1 cellular context compared by ENCODE assay signal in genomic region chr6:31927242-31927867, GRCh38.
TF ChIP-seq lines count a peak whose summit lies in the region.

C2 (plus strand) TSS chr6:31927717; CDS start chr6:31927753, 36 bp downstream.

TF ChIP-seq in HepG2, 621 proteins besides CTCF, POLR2A, EP300 and RAD21 (continued from another document and continues in another):
- TF ChIP-seq MEIS1 (CRISPR knock-in tag; IDR thresholded peaks at IDR 0.05; ENCODE audit: borderline replicate concordance), result no peak
- peak in 1 of 2 experiments; percentile 86; a peak in 2 of 4 replicates for TF ChIP-seq ATF4 (CRISPR knock-in tag; IDR thresholded peaks at IDR 0.05)
- TF ChIP-seq, protein P1, sequence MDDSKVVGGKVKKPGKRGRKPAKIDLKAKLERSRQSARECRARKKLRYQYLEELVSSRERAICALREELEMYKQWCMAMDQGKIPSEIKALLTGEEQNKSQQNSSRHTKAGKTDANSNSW (CRISPR knock-in tag; IDR thresholded peaks at IDR 0.05; ENCODE audit: borderline replicate concordance), result no peak
- peak; percentile 5; the same call in 1 of the 2 replicates for TF ChIP-seq ZBTB38 (CRISPR knock-in tag; IDR thresholded peaks at IDR 0.05)
- TF ChIP-seq AKNA (CRISPR knock-in tag; IDR thresholded peaks at IDR 0.05; ENCODE audit: borderline replicate concordance), result no peak
- no peak for TF ChIP-seq MTA3 (CRISPR knock-in tag; IDR thresholded peaks at IDR 0.05)
- no peak for TF ChIP-seq ZKSCAN1 (IDR thresholded peaks at IDR 0.05; ENCODE audit: low read length)
- TF ChIP-seq SIX1 (CRISPR knock-in tag; IDR thresholded peaks at IDR 0.05; ENCODE audit: borderline replicate concordance), result peak; percentile 46; the same call in 1 of the 2 replicates
- TF ChIP-seq PTBP1 (IDR thresholded peaks at IDR 0.05; ENCODE audit: low read depth, low read length, poor library complexity, severe bottlenecking), result no peak
- TF ChIP-seq ZNF567 (CRISPR knock-in tag; IDR thresholded peaks at IDR 0.05; ENCODE audit: borderline replicate concordance), result no peak
- peak; percentile 91 for TF ChIP-seq SOX5 (CRISPR knock-in tag; IDR thresholded peaks at IDR 0.05; ENCODE audit: borderline replicate concordance)
- TF ChIP-seq POLR2AphosphoS2 (IDR thresholded peaks at IDR 0.05; ENCODE audit: low read depth, low read length), result no peak
- peak; percentile 51; the same call in 1 of the 2 replicates for TF ChIP-seq KMT2B (CRISPR knock-in tag; IDR thresholded peaks at IDR 0.05)
- TF ChIP-seq PAXIP1 (CRISPR knock-in tag; conservative IDR thresholded peaks at IDR 0.05), result peak; percentile 98
- TF ChIP-seq CREB1 (IDR thresholded peaks at IDR 0.05), result peak; percentile 29; the same call in 1 of the 2 replicates
- peak; percentile 75 for TF ChIP-seq CREB1 (CRISPR knock-in tag; IDR thresholded peaks at IDR 0.05)
- TF ChIP-seq, protein P2, sequence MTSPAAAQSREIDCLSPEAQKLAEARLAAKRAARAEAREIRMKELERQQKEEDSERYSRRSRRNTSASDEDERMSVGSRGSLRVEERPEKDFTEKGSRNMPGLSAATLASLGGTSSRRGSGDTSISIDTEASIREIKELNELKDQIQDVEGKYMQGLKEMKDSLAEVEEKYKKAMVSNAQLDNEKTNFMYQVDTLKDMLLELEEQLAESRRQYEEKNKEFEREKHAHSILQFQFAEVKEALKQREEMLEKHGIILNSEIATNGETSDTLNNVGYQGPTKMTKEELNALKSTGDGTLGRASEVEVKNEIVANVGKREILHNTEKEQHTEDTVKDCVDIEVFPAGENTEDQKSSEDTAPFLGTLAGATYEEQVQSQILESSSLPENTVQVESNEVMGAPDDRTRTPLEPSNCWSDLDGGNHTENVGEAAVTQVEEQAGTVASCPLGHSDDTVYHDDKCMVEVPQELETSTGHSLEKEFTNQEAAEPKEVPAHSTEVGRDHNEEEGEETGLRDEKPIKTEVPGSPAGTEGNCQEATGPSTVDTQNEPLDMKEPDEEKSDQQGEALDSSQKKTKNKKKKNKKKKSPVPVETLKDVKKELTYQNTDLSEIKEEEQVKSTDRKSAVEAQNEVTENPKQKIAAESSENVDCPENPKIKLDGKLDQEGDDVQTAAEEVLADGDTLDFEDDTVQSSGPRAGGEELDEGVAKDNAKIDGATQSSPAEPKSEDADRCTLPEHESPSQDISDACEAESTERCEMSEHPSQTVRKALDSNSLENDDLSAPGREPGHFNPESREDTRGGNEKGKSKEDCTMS (CRISPR knock-in tag; conservative IDR thresholded peaks at IDR 0.05), result no peak
- TF ChIP-seq ZBTB43 (CRISPR knock-in tag; conservative IDR thresholded peaks at IDR 0.05), result peak; percentile 99
- peak; percentile 86 for TF ChIP-seq ZBTB34 (CRISPR knock-in tag; IDR thresholded peaks at IDR 0.05)
- TF ChIP-seq, protein P3, sequence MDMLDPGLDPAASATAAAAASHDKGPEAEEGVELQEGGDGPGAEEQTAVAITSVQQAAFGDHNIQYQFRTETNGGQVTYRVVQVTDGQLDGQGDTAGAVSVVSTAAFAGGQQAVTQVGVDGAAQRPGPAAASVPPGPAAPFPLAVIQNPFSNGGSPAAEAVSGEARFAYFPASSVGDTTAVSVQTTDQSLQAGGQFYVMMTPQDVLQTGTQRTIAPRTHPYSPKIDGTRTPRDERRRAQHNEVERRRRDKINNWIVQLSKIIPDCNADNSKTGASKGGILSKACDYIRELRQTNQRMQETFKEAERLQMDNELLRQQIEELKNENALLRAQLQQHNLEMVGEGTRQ (IDR thresholded peaks at IDR 0.05; ENCODE audit: low read depth, low read length), result no peak
- TF ChIP-seq, protein P3 (CRISPR knock-in tag; IDR thresholded peaks at IDR 0.05; ENCODE audit: borderline replicate concordance), result peak; percentile 68; the same call in 1 of the 2 replicates
- peak; percentile 96 for TF ChIP-seq MED1 (CRISPR knock-in tag; IDR thresholded peaks at IDR 0.05)
- peak; percentile 86 for TF ChIP-seq ZKSCAN8 (CRISPR knock-in tag; IDR thresholded peaks at IDR 0.05; ENCODE audit: borderline replicate concordance)
- no peak for TF ChIP-seq TBP (CRISPR knock-in tag; IDR thresholded peaks at IDR 0.05)
- TF ChIP-seq, protein P4, sequence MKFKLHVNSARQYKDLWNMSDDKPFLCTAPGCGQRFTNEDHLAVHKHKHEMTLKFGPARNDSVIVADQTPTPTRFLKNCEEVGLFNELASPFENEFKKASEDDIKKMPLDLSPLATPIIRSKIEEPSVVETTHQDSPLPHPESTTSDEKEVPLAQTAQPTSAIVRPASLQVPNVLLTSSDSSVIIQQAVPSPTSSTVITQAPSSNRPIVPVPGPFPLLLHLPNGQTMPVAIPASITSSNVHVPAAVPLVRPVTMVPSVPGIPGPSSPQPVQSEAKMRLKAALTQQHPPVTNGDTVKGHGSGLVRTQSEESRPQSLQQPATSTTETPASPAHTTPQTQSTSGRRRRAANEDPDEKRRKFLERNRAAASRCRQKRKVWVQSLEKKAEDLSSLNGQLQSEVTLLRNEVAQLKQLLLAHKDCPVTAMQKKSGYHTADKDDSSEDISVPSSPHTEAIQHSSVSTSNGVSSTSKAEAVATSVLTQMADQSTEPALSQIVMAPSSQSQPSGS (CRISPR knock-in tag; IDR thresholded peaks at IDR 0.05), result peak; percentile 81
- no peak for TF ChIP-seq SUZ12 (IDR thresholded peaks at IDR 0.05; ENCODE audit: low read depth, low read length)
- peak; percentile 79 for TF ChIP-seq ZBTB33 (CRISPR knock-in tag; IDR thresholded peaks at IDR 0.05)
- TF ChIP-seq NFYB (CRISPR knock-in tag; IDR thresholded peaks at IDR 0.05), result no peak
- no peak for TF ChIP-seq ZNF30 (CRISPR knock-in tag; IDR thresholded peaks at IDR 0.05)
- no peak for TF ChIP-seq ZNF576 (CRISPR knock-in tag; IDR thresholded peaks at IDR 0.05)
- TF ChIP-seq KAT8 (CRISPR knock-in tag; IDR thresholded peaks at IDR 0.05), result peak; percentile 87
- TF ChIP-seq SOX6 (IDR thresholded peaks at IDR 0.05), result no peak
- TF ChIP-seq SOX6 (CRISPR knock-in tag; IDR thresholded peaks at IDR 0.05), result peak; percentile 91
